Comparison of ENCODE assay signal across 9 cellular contexts in the genomic region with DNA sequence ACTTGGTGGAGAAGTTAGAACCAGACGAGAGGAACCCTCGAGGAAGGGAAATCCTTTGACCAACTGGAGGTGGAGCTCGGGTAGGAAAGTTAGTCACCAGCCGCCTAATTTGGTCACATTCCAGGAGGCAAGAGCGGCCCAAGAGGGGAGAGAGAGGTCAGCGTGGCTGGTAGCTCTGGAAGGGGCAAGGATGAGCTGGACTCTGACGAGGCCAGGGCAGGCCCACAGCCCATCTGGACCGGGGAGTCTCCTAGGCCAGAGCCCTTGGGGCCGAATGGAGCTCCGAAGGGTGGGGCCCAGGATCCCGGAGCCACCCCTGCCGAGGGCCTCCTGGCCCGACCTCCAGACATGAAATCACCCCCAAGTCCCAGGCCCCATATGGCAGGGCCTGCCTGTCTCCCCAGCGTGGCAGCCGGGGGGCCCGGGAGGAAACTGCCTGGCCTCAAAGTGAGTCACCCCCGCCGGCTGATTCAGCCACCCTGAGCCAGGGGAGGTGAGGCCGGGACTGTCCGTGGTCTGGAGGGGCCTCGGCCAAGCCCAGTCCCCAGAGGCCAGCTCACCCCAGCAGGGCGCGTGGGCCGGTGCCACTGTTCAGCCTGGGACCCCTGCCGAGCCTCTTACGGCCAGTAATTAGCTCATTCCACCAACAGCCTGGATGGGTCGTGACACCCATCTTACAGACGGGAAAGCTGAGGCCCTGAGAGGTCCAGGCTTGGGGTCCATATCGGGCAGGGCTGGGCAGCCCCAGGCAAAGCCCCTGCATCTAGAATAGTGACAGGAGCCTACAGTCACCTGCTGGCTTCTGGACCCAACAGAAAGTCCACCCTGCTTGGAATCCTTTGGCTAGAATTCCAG. TPM values are rescaled to one million over a fixed set of nuclear protein-coding genes. Genes with fewer than 3 reads are reported as not detected.
DNase-seq lines count a peak whose midpoint lies in the region; ATAC-seq and TF ChIP-seq lines count a peak whose summit lies in the region.
"Had no signal": no experiment of that assay in that cellular context is flagged by ENCODE, and none has a peak within 500 bp of the region (broad histone marks: within the 10 kb centered on the region; RNA-seq: fewer than 3 reads in every experiment).

No MANE protein-coding gene starts in this region.

- in situ Hi-C loops in transverse colon (cut with MboI; ENCODE audit: low pct_ligation_motif_present in 1 of 4, low pct_unique_long_range_greater_than_20kb in 1 of 4, low sequenced_read_pairs in 3 of 4): no loop called here

- no peaks in the 10 kb centered on the region for H3K79me2 ChIP-seq in osteoblast (ENCODE audit: insufficient read depth, low read length)

- H3K4me1 ChIP-seq in osteoblast (ENCODE audit: insufficient read depth, low read length) (peaks cover 33% of the 10 kb centered on the region), transverse colon (peaks cover 12 to 22% (median 17%) of the 10 kb centered on the region in 4 donors)

- H3K36me3 ChIP-seq in osteoblast (ENCODE audit: insufficient read depth, low read length) (no peaks in the 10 kb centered on the region), transverse colon (no peaks in the 10 kb centered on the region)

- no peaks in the 10 kb centered on the region for H3K9me3 ChIP-seq in osteoblast (ENCODE audit: low read depth, low read length)
- H3K9me3 ChIP-seq in transverse colon: no peaks in the 10 kb centered on the region

- H3K27ac ChIP-seq in osteoblast (ENCODE audit: low read depth, low read length) (peak overlapping the region; percentile 87), transverse colon (no peak overlapping the region)

- ATAC-seq in esophagus mucosa: peak; percentile 9
- ATAC-seq in HG03354 (IDR thresholded peaks at IDR 0.05; ENCODE audit: poor library complexity, severe bottlenecking, unreplicated experiment): no peak

- WGBS in transverse colon (ENCODE audit: low coverage in 1 of 2), 2 donors: 30 to 63% methylated on average over 2 to 23 of the region's 29 CpGs

- no peak for TF ChIP-seq POLR2A in transverse colon (IDR thresholded peaks at IDR 0.05)

- H3K4me2 ChIP-seq in osteoblast (ENCODE audit: insufficient read depth, low read length): peak overlapping the region; percentile 34

- H3K27me3 ChIP-seq in osteoblast (ENCODE audit: insufficient read depth, low read length): no peaks in the 10 kb centered on the region
- no peaks in the 10 kb centered on the region for H3K27me3 ChIP-seq in transverse colon

- TF ChIP-seq EP300 in transverse colon (IDR thresholded peaks at IDR 0.05; ENCODE audit: low read depth): no peak

- TF ChIP-seq CTCF in osteoblast (IDR thresholded peaks at IDR 0.05; ENCODE audit: extremely low read depth, low read depth, low read length) (no peak), transverse colon (IDR thresholded peaks at IDR 0.05) (no peak)

- intact Hi-C loops in transverse colon (cut with DNase I; ENCODE audit: low total_unique reads): no loop called here

- H4K20me1 ChIP-seq in osteoblast (ENCODE audit: insufficient read depth, low read length): no peaks in the 10 kb centered on the region

- peak; percentile 99 for DNase-seq in EL
- peak; percentile 72 for DNase-seq in MV-4-11 (lab: John Stamatoyannopoulos, UW)
- DNase-seq in osteoblast (ENCODE audit: insufficient read length, low spot score, missing footprints): peak; percentile 100
- DNase-seq in ecto neural progenitor cell (ENCODE audit: low spot score): no peak
- DNase-seq in transverse colon: no peak
- no peak for DNase-seq in DMS153 (lab: John Stamatoyannopoulos, UW)
- DNase-seq: NCI-H1105 treated with DMSO at 0.1 percent for 48 hours had no signal

- peak overlapping the region; percentile 82 for H2AFZ ChIP-seq in osteoblast (ENCODE audit: low read length)

- peak overlapping the region; percentile 33 for H3K4me3 ChIP-seq in osteoblast (ENCODE audit: insufficient read depth, low read length)
- no peak overlapping the region for H3K4me3 ChIP-seq in transverse colon

RNA-seq across cellular contexts. Expression of a gene that starts 23.5 kb away (rescaled TPM):
- total RNA-seq in esophagus mucosa (4.1 TPM), osteoblast (32.6 and 35.9 TPM in 2 replicates), transverse colon (100 to 1,000 TPM in 2 of 4 donors, 10 to 100 TPM in 2; 60.2 to 123 (median 104) TPM)

Comparison
In these comparisons a context has a peak if more than half of its experiments do, and no peak if none do; other contexts are left out.
1. DNase-seq: peak in EL (single experiment), MV-4-11 (single experiment) and osteoblast (single experiment); none in ecto neural progenitor cell (single experiment), transverse colon (single experiment) and DMS153 (single experiment).